ENCODE assay signal across 8 cellular contexts in genomic region chr19:32674153-32674958, GRCh38. TPM values are rescaled to one million over a fixed set of nuclear protein-coding genes. Genes with fewer than 3 reads are reported as not detected.
DNase-seq lines count a peak whose midpoint lies in the region; ATAC-seq and TF ChIP-seq lines count a peak whose summit lies in the region.

No MANE protein-coding gene starts in this region.

- H3K4me1 Mint-ChIP-seq in activated T-cell treated with anti-CD3 and anti-CD28 coated beads, Interleukin-2, amount 50 U/mL, for 4 hours (ENCODE audit: low read depth), result peaks cover 36% of the 10 kb centered on the region

- H3F3A ChIP-seq in neural cell (ENCODE audit: insufficient read depth, low read length, poor library complexity, severe bottlenecking), result no peaks in the 10 kb centered on the region

- H3K79me2 ChIP-seq in neural cell (replicated peaks; ENCODE audit: insufficient read depth, low read length), result peaks cover 14% of the 10 kb centered on the region

- TF ChIP-seq CTCF in neural cell (IDR thresholded peaks at IDR 0.05; ENCODE audit: poor library complexity, severe bottlenecking), result no peak

- H3K9me3 ChIP-seq in NT2/D1 (ENCODE audit: insufficient read depth, low read length) (no peaks in the 10 kb centered on the region), neural cell (ENCODE audit: low read length) (no peaks in the 10 kb centered on the region)

- TF ChIP-seq EP300 in neural cell (conservative IDR thresholded peaks at IDR 0.05; ENCODE audit: poor library complexity, severe bottlenecking), result no peak

- H2AFZ ChIP-seq in neural cell (ENCODE audit: low read depth, low read length), result no peak overlapping the region

- DNase-seq in activated T-cell treated with anti-CD3 and anti-CD28 coated beads, Interleukin-2, amount 50 U/mL, for 4 hours, result no peak
- DNase-seq in activated T-cell treated with anti-CD3 and anti-CD28 coated beads for 4 hours, result no peak
- DNase-seq in NT2/D1 (ENCODE audit: low read depth, low spot score), result no peak
- DNase-seq in effector CD8-positive, alpha-beta T cell (lab: John Stamatoyannopoulos, UW), result peak; percentile 22
- no peak for DNase-seq in anterior cingulate cortex (lab: John Stamatoyannopoulos, UW)
- DNase-seq in HPDE6-E6E7 (ENCODE audit: extremely low spot score), result no peak
- no peak for DNase-seq in NCI-H2029 treated with DMSO at 0.1 percent for 48 hours (lab: John Stamatoyannopoulos, UW)

- H3K4me2 ChIP-seq in neural cell (ENCODE audit: low read length), result peak overlapping the region; percentile 72

- ATAC-seq in activated T-cell treated with anti-CD3 and anti-CD28 coated beads, Interleukin-2, amount 50 U/mL, for 4 hours, result no peak

- H3K9ac ChIP-seq in NT2/D1 (ENCODE audit: insufficient read length, low read depth) (peak overlapping the region; percentile 75), neural cell (ENCODE audit: low read length) (peak overlapping the region; percentile 74)

- no peaks in the 10 kb centered on the region for H4K20me1 ChIP-seq in neural cell (ENCODE audit: insufficient read depth)

- H3K27me3 ChIP-seq in NT2/D1 (ENCODE audit: insufficient read depth, insufficient read length) (peaks cover 35% of the 10 kb centered on the region), neural cell (ENCODE audit: insufficient read depth, low read depth, low read length) (peaks cover 27% of the 10 kb centered on the region)

- no peak for TF ChIP-seq RAD21 in neural cell (conservative IDR thresholded peaks at IDR 0.05)

- H3K36me3 Mint-ChIP-seq in activated T-cell treated with anti-CD3 and anti-CD28 coated beads, Interleukin-2, amount 50 U/mL, for 4 hours (ENCODE audit: insufficient read depth), result peaks cover 4% of the 10 kb centered on the region

- peak overlapping the region; percentile 45 for H3K27ac ChIP-seq in neural cell (ENCODE audit: low read length)

- H3K4me1 ChIP-seq in NT2/D1 (ENCODE audit: insufficient read depth, insufficient read length), result peaks cover 5% of the 10 kb centered on the region

- H3K9me3 Mint-ChIP-seq in activated T-cell treated with anti-CD3 and anti-CD28 coated beads, Interleukin-2, amount 50 U/mL, for 4 hours, result no peaks in the 10 kb centered on the region

- no peaks in the 10 kb centered on the region for H3K9me2 ChIP-seq in neural cell (ENCODE audit: insufficient read depth, low read length)

- H3K27me3 Mint-ChIP-seq in activated T-cell treated with anti-CD3 and anti-CD28 coated beads, Interleukin-2, amount 50 U/mL, for 4 hours (ENCODE audit: low read depth), result peaks cover 12% of the 10 kb centered on the region

- peak overlapping the region; percentile 95 for H3K4me3 Mint-ChIP-seq in activated T-cell treated with anti-CD3 and anti-CD28 coated beads, Interleukin-2, amount 50 U/mL, for 4 hours

- peak overlapping the region; percentile 68 for H3K4me3 ChIP-seq in NT2/D1 (ENCODE audit: insufficient read length, low read depth)
- peak overlapping the region; percentile 91 for H3K4me3 ChIP-seq in neural cell (ENCODE audit: low read length)

- H3K36me3 ChIP-seq in NT2/D1 (ENCODE audit: insufficient read depth, insufficient read length, low read length) (peaks cover 8% of the 10 kb centered on the region), neural cell (ENCODE audit: insufficient read depth, low read length) (no peaks in the 10 kb centered on the region)

TF ChIP-seq in neural cell, 6 proteins besides CTCF, POLR2A, EP300 and RAD21:
- TF ChIP-seq TAF1 (IDR thresholded peaks at IDR 0.05; ENCODE audit: low read depth), result no peak
- TF ChIP-seq SMC3 (conservative IDR thresholded peaks at IDR 0.05; ENCODE audit: poor library complexity), result peak; percentile 44
- peak; percentile 52 for TF ChIP-seq MXI1 (conservative IDR thresholded peaks at IDR 0.05; ENCODE audit: poor library complexity, severe bottlenecking)

RNA-seq across cellular contexts. Expression of gene ANKRD27, which starts 0.6 kb away (rescaled TPM):
- 10 to 100 TPM; 24.9 to 25.1 (median 25.0) TPM for total RNA-seq in activated T-cell treated with anti-CD3 and anti-CD28 coated beads, Interleukin-2, amount 50 U/mL, for 4 hours
- 19.8 and 24.6 TPM in 2 replicates for polyA plus RNA-seq in neural cell
- 52.3 and 55.5 TPM in 2 replicates for polyA minus RNA-seq in neural cell

RNA-seq across cellular contexts. Expression of gene RGS9BP, which starts 1.3 kb away (rescaled TPM):
- under 1 TPM in 2 of 3 donors, not detected in 1; 0.11 to 0.16 TPM for total RNA-seq in activated T-cell treated with anti-CD3 and anti-CD28 coated beads, Interleukin-2, amount 50 U/mL, for 4 hours
- 0.10 TPM in 1 of 2 replicates, not detected in the other for polyA plus RNA-seq in neural cell
- polyA minus RNA-seq in neural cell, result 1.2 and 1.7 TPM in 2 replicates

RNA-seq across cellular contexts. Expression of gene NUDT19, which starts 17.3 kb away (rescaled TPM):
- total RNA-seq in activated T-cell treated with anti-CD3 and anti-CD28 coated beads, Interleukin-2, amount 50 U/mL, for 4 hours, result 10 to 100 TPM; 22.3 to 27.8 (median 24.7) TPM
- 0.84 and 1.2 TPM in 2 replicates for polyA plus RNA-seq in neural cell
- 1.5 TPM in 2 replicates for polyA minus RNA-seq in neural cell

RNA-seq across cellular contexts. Expression of gene TDRD12, which starts 45.2 kb away (rescaled TPM):
- total RNA-seq in activated T-cell treated with anti-CD3 and anti-CD28 coated beads, Interleukin-2, amount 50 U/mL, for 4 hours, result under 1 TPM; 0.05 to 0.74 (median 0.68) TPM
- polyA plus RNA-seq in neural cell, result 8.5 and 9.2 TPM in 2 replicates
- 8.0 and 8.2 TPM in 2 replicates for polyA minus RNA-seq in neural cell
